In the genomic region with DNA sequence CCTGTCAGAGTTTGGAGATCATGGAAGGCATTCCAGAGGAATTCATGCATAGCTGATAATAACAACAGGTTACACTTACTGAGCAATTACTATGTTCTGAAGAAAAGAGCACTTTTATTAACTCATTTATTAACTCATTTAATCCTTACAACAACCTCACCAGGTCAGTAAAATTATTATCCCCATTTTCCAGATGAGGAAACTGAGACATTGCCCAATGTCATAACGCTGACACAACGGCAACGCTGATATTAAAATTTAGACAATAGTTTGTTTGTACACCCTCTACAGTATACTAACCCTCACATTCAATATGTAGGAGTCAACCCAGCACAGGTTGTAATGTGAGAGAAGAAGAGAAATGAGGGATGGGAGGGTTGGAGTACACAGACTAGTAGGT, we compare ENCODE assay signal across 35 cellular contexts.
"Had no signal": no experiment of that assay in that cellular context is flagged by ENCODE, and none has a peak within 500 bp of the region (broad histone marks: within the 10 kb centered on the region; RNA-seq: fewer than 3 reads in every experiment).

No MANE protein-coding gene starts in this region.

- ATAC-seq: activated CD8-positive, alpha-beta T cell treated with anti-CD3 and anti-CD28 coated beads for 36 hours; activated naive CD4-positive, alpha-beta T cell treated with anti-CD3 and anti-CD28 coated beads, Interleukin-2, amount 50 U/mL, for 72 hours; activated T-cell treated with anti-CD3 and anti-CD28 coated beads, Interleukin-2, amount 50 U/mL, for 4 hours; activated T-cell treated with anti-CD3 and anti-CD28 coated beads, Interleukin-2, amount 50 U/mL, for 72 hours; activated T-helper 17 cell treated with anti-CD3 and anti-CD28 coated beads, Interleukin-2, amount 50 U/mL, for 72 hours; body of pancreas had no signal

- H3K36me3 ChIP-seq: adrenal gland, brain microvascular endothelial cell, breast epithelium had no signal

- H3K27me3 Mint-ChIP-seq: activated B cell treated with CpG ODN at 0.5 μM for 24 hours; activated CD4-positive, alpha-beta memory T cell treated with anti-CD3 and anti-CD28 coated beads for 36 hours; activated CD4-positive, alpha-beta T cell treated with anti-CD3 and anti-CD28 coated beads, Interleukin-2, amount 10 ng/mL, durations not matched to agents 24 days and 14 days; activated CD8-positive, alpha-beta T cell treated with anti-CD3 and anti-CD28 coated beads for 36 hours; activated naive CD8-positive, alpha-beta T cell treated with anti-CD3 and anti-CD28 coated beads for 36 hours; activated T-helper 17 cell treated with anti-CD3 and anti-CD28 coated beads, Interleukin-2, amount 50 U/mL, for 72 hours had no signal

- H3K4me3 Mint-ChIP-seq: activated B cell treated with CpG ODN at 0.5 μM for 24 hours; activated CD4-positive, alpha-beta memory T cell treated with anti-CD3 and anti-CD28 coated beads for 36 hours; activated CD4-positive, alpha-beta T cell treated with anti-CD3 and anti-CD28 coated beads, Interleukin-2, amount 10 ng/mL, durations not matched to agents 24 days and 14 days; activated CD8-positive, alpha-beta T cell treated with anti-CD3 and anti-CD28 coated beads for 36 hours; activated naive CD4-positive, alpha-beta T cell treated with anti-CD3 and anti-CD28 coated beads for 36 hours; activated naive CD8-positive, alpha-beta T cell treated with anti-CD3 and anti-CD28 coated beads for 36 hours; activated T-cell treated with anti-CD3 and anti-CD28 coated beads, Interleukin-2, amount 50 U/mL, for 4 hours; activated T-cell treated with anti-CD3 and anti-CD28 coated beads, Interleukin-2, amount 50 U/mL, for 72 hours; activated T-helper 1 cell treated with anti-CD3 and anti-CD28 coated beads, Interleukin-12 subunit alpha, Interleukin-12 subunit beta, Interleukin-2, Interleukin-4 antibody, amounts not matched to agents 30 ng/mL and 10 ng/mL and 1 ng/mL, durations not matched to agents 14 hours and 24 hours and 36 hours; activated T-helper 17 cell treated with anti-CD3 and anti-CD28 coated beads, Interleukin-2, amount 50 U/mL, for 72 hours; T-helper 2 cell treated with Interferon-gamma antibody and Interleukin-4, amounts not matched to agents 5 μg/mL and 100 μg/mL, for 36 hours had no signal

- H3K4me1 ChIP-seq: adrenal gland, body of pancreas, breast epithelium had no signal

- H3K27ac Mint-ChIP-seq: activated B cell treated with CpG ODN at 0.5 μM for 24 hours; activated CD4-positive, alpha-beta memory T cell treated with anti-CD3 and anti-CD28 coated beads for 36 hours; activated CD4-positive, alpha-beta T cell treated with anti-CD3 and anti-CD28 coated beads, Interleukin-2, amount 10 ng/mL, durations not matched to agents 24 days and 14 days; activated CD8-positive, alpha-beta T cell treated with anti-CD3 and anti-CD28 coated beads for 36 hours; activated naive CD4-positive, alpha-beta T cell treated with anti-CD3 and anti-CD28 coated beads for 36 hours; activated naive CD4-positive, alpha-beta T cell treated with anti-CD3 and anti-CD28 coated beads, Interleukin-2, amount 50 U/mL, for 72 hours; activated naive CD8-positive, alpha-beta T cell treated with anti-CD3 and anti-CD28 coated beads for 36 hours; activated T-cell treated with anti-CD3 and anti-CD28 coated beads, Interleukin-2, amount 50 U/mL, for 72 hours; activated T-helper 1 cell treated with anti-CD3 and anti-CD28 coated beads, Interleukin-12 subunit alpha, Interleukin-12 subunit beta, Interleukin-2, Interleukin-4 antibody, amounts not matched to agents 30 ng/mL and 10 ng/mL and 1 ng/mL, durations not matched to agents 14 hours and 24 hours and 36 hours; activated T-helper 17 cell treated with anti-CD3 and anti-CD28 coated beads, Interleukin-2, amount 50 U/mL, for 72 hours; T-helper 2 cell treated with Interferon-gamma antibody and Interleukin-4, amounts not matched to agents 5 μg/mL and 100 μg/mL, for 36 hours had no signal

- H3K36me3 Mint-ChIP-seq: activated naive CD4-positive, alpha-beta T cell treated with anti-CD3 and anti-CD28 coated beads, Interleukin-2, amount 50 U/mL, for 72 hours had no signal

- H3K27ac ChIP-seq: adrenal gland, body of pancreas, brain microvascular endothelial cell, breast epithelium, VCaP had no signal

- H3K9me3 Mint-ChIP-seq: activated B cell treated with CpG ODN at 0.5 μM for 24 hours; activated CD4-positive, alpha-beta memory T cell treated with anti-CD3 and anti-CD28 coated beads for 36 hours; activated CD4-positive, alpha-beta T cell treated with anti-CD3 and anti-CD28 coated beads, Interleukin-2, amount 10 ng/mL, durations not matched to agents 24 days and 14 days; activated CD8-positive, alpha-beta T cell treated with anti-CD3 and anti-CD28 coated beads for 36 hours; activated naive CD4-positive, alpha-beta T cell treated with anti-CD3 and anti-CD28 coated beads for 36 hours; activated naive CD4-positive, alpha-beta T cell treated with anti-CD3 and anti-CD28 coated beads, Interleukin-2, amount 50 U/mL, for 72 hours; activated naive CD8-positive, alpha-beta T cell treated with anti-CD3 and anti-CD28 coated beads for 36 hours; activated T-cell treated with anti-CD3 and anti-CD28 coated beads, Interleukin-2, amount 50 U/mL, for 4 hours; activated T-cell treated with anti-CD3 and anti-CD28 coated beads, Interleukin-2, amount 50 U/mL, for 72 hours; activated T-helper 1 cell treated with anti-CD3 and anti-CD28 coated beads, Interleukin-12 subunit alpha, Interleukin-12 subunit beta, Interleukin-2, Interleukin-4 antibody, amounts not matched to agents 30 ng/mL and 10 ng/mL and 1 ng/mL, durations not matched to agents 14 hours and 24 hours and 36 hours; activated T-helper 17 cell treated with anti-CD3 and anti-CD28 coated beads, Interleukin-2, amount 50 U/mL, for 72 hours; T-helper 2 cell treated with Interferon-gamma antibody and Interleukin-4, amounts not matched to agents 5 μg/mL and 100 μg/mL, for 36 hours had no signal

- H3K9me3 ChIP-seq: adrenal gland, body of pancreas, breast epithelium had no signal

- H3K4me3 ChIP-seq: adrenal gland, body of pancreas, breast epithelium had no signal

- H3K27me3 ChIP-seq: adrenal gland, body of pancreas, brain microvascular endothelial cell, breast epithelium had no signal

- DNase-seq: activated B cell treated with CpG ODN at 0.5 μM for 24 hours; activated CD4-positive, alpha-beta memory T cell treated with anti-CD3 and anti-CD28 coated beads for 36 hours; activated CD4-positive, alpha-beta T cell treated with anti-CD3 and anti-CD28 coated beads for 4 hours; activated CD4-positive, alpha-beta T cell treated with anti-CD3 and anti-CD28 coated beads, Interleukin-2, amount 10 ng/mL, durations not matched to agents 24 days and 14 days; activated CD4-positive, alpha-beta T cell treated with anti-CD3 and anti-CD28 coated beads, Interleukin-2, amount 50 U/mL, for 1 hour; activated CD4-positive, alpha-beta T cell treated with anti-CD3 and anti-CD28 coated beads, Interleukin-2, amount 50 U/mL, for 4 hours; activated CD4-positive, CD25-positive, alpha-beta regulatory T cell treated with anti-CD3 and anti-CD28 coated beads, Interleukin-2, amount 50 U/mL, for 72 hours; activated CD8-positive, alpha-beta memory T cell treated with anti-CD3 and anti-CD28 coated beads, Interleukin-2, amount 50 U/mL, for 4 hours; activated CD8-positive, alpha-beta T cell treated with anti-CD3 and anti-CD28 coated beads for 36 hours; activated effector memory CD4-positive, alpha-beta T cell treated with anti-CD3 and anti-CD28 coated beads, Interleukin-2, amount 50 U/mL, for 16 hours; activated gamma-delta T cell treated with Interleukin-2 at 50 U/mL for 16 hours; activated naive CD4-positive, alpha-beta T cell; activated naive CD4-positive, alpha-beta T cell treated with anti-CD3 and anti-CD28 coated beads for 36 hours; activated naive CD4-positive, alpha-beta T cell treated with anti-CD3 and anti-CD28 coated beads, Interleukin-2, amount 50 U/mL, for 16 hours; activated naive CD8-positive, alpha-beta T cell treated with anti-CD3 and anti-CD28 coated beads for 36 hours; activated T-cell treated with anti-CD3 and anti-CD28 coated beads for 4 hours; activated T-cell treated with anti-CD3 and anti-CD28 coated beads, Interleukin-2, amount 50 U/mL, for 1 hour; activated T-cell treated with anti-CD3 and anti-CD28 coated beads, Interleukin-2, amount 50 U/mL, for 4 hours; activated T-cell treated with anti-CD3 and anti-CD28 coated beads, Interleukin-2, amount 50 U/mL, for 72 hours; adrenal gland; amniotic stem cell; aorta; body of pancreas; brain microvascular endothelial cell; central memory CD4-positive, alpha-beta T cell; T-helper 2 cell; T-helper 9 cell had no signal

- H3K4me1 Mint-ChIP-seq: activated B cell treated with CpG ODN at 0.5 μM for 24 hours; activated naive CD8-positive, alpha-beta T cell treated with anti-CD3 and anti-CD28 coated beads for 36 hours; activated T-helper 17 cell treated with anti-CD3 and anti-CD28 coated beads, Interleukin-2, amount 50 U/mL, for 72 hours had no signal

- FAIRE-seq: astrocyte, TTC549 had no signal
